ENCODE assay signal across 8 cellular contexts in the genomic region with DNA sequence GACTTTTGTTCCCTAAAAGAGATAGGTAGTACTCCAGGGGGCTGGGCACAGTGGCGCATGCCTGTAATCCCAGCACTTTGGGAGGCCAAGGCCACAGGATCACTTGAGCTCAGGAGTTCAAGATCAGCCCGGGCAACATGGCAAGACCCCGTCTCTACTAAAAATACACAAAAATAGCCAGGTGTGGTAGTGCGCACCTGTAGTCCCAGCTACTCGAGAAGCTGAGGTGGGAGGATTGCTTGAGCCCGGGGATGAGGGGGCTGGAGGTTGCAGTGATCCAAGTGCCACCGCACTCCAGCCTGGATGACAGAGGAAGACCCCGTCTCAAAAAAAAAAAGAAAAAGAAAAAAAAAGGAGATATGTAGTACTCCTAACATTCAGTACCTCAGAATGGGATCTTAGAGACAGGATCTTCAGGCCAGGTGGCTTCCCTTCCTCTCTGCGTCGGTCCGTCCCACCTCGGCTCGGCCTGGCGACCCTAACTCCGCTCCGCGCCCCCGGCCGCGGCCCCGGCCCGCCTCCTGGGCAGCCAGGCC.
A peak's percentile ranks its signal among the peaks of the same experiment; 100 is the strongest.
DNase-seq lines count a peak whose midpoint lies in the region; ATAC-seq, FAIRE-seq and TF ChIP-seq lines count a peak whose summit lies in the region.

No MANE protein-coding gene starts in this region.

- peak overlapping the region; percentile 68 for H3K27ac Mint-ChIP-seq in activated naive CD8-positive, alpha-beta T cell treated with anti-CD3 and anti-CD28 coated beads, Interleukin-2, amount 50 U/mL, for 24 hours

- POLR2A ChIA-PET in HepG2 (lab: Yijun Ruan, JAX) = interaction anchor here (1.3 kb wide), 1 partner anchor 32 kb away, joined by 4 read pairs; no protein-coding TSS in a partner anchor

- TF ChIP-seq POLR2A in HepG2 (IDR thresholded peaks at IDR 0.05; ENCODE audit: insufficient read depth in 1 of 2, low read depth in 2 of 2, low read length in 2 of 2) (no peak), transverse colon (IDR thresholded peaks at IDR 0.05) (no peak)

- DNase-seq in SIG-M5 treated with dmso at 0.1 percent for 504 hours (lab: John Stamatoyannopoulos, UW; ENCODE audit: unreplicated experiment) (peak; percentile 19), SIG-M5 (lab: John Stamatoyannopoulos, UW) (no peak), HepG2 (ENCODE audit: low spot score) (no peak), transverse colon (peak; percentile 11), NOMO-1 treated with DMSO at 0.1 percent for 48 hours (lab: John Stamatoyannopoulos, UW; ENCODE audit: unreplicated experiment) (no peak), ACHN (no peak)
- DNase-seq in activated naive CD8-positive, alpha-beta T cell treated with anti-CD3 and anti-CD28 coated beads, Interleukin-2, amount 50 U/mL, for 24 hours = no peak

- H3K9me3 Mint-ChIP-seq in activated naive CD8-positive, alpha-beta T cell treated with anti-CD3 and anti-CD28 coated beads, Interleukin-2, amount 50 U/mL, for 24 hours = no peaks in the 10 kb centered on the region

- ATAC-seq in HG03432 (IDR thresholded peaks at IDR 0.05; ENCODE audit: unreplicated experiment) (peak; percentile 23), HepG2 (peak; percentile 40)
- ATAC-seq in activated naive CD8-positive, alpha-beta T cell treated with anti-CD3 and anti-CD28 coated beads, Interleukin-2, amount 50 U/mL, for 24 hours = peak; percentile 7

- no peak for TF ChIP-seq RAD21 in HepG2 (CRISPR knock-in tag; IDR thresholded peaks at IDR 0.05)

- H3K27me3 Mint-ChIP-seq in activated naive CD8-positive, alpha-beta T cell treated with anti-CD3 and anti-CD28 coated beads, Interleukin-2, amount 50 U/mL, for 24 hours = no peaks in the 10 kb centered on the region

- in situ Hi-C loops in HepG2 (cut with HindIII; ENCODE audit: extremely low pct_ligation_motif_present, low pct_unique_long_range_greater_than_20kb) (no loop called here), transverse colon (cut with MboI; ENCODE audit: low pct_ligation_motif_present in 1 of 4, low pct_unique_long_range_greater_than_20kb in 1 of 4, low sequenced_read_pairs in 3 of 4) (loop anchor here in 1 of 4 donors (5.0 kb wide), 1 partner anchor 887 kb away; no protein-coding TSS in a partner anchor), ACHN (cut with HindIII; ENCODE audit: low pct_ligation_motif_present, low pct_unique_long_range_greater_than_20kb, low sequenced_read_pairs) (no loop called here)

- peak overlapping the region; percentile 82 for H3K9ac ChIP-seq in HepG2 (ENCODE audit: insufficient read depth, low read depth, low read length)

- peaks cover 21% of the 10 kb centered on the region for H3K4me1 ChIP-seq in HepG2 (ENCODE audit: insufficient read depth, low read length)
- H3K4me1 ChIP-seq in transverse colon = peaks cover 8 to 30% (median 14%) of the 10 kb centered on the region in 4 donors

- peaks cover 8% of the 10 kb centered on the region for H3K79me2 ChIP-seq in HepG2 (ENCODE audit: insufficient read depth, low read length)

- peak overlapping the region; percentile 39 for H2AFZ ChIP-seq in HepG2 (ENCODE audit: low read length)

- no peaks in the 10 kb centered on the region for H4K20me1 ChIP-seq in HepG2 (ENCODE audit: insufficient read depth, low read length)

- H3K36me3 ChIP-seq in HepG2 (replicated peaks in 1 of 2; ENCODE audit: control insufficient read depth in 1 of 2, insufficient read depth in 2 of 2, low read length in 2 of 2) (0 out of 5 replicates have a peak, but pooled peaks cover 0 to 3% of the 10 kb centered on the region in 2 experiments), transverse colon (no peaks in the 10 kb centered on the region)

- peaks cover 2% of the 10 kb centered on the region for H3K36me3 Mint-ChIP-seq in activated naive CD8-positive, alpha-beta T cell treated with anti-CD3 and anti-CD28 coated beads, Interleukin-2, amount 50 U/mL, for 24 hours (ENCODE audit: low read depth)

- peak overlapping the region; percentile 77 to 91 (median 88) for H3K4me3 ChIP-seq in HepG2 (replicated peaks in 1 of 3; ENCODE audit: insufficient read depth in 1 of 3, low read depth in 2 of 3, low read length in 3 of 3)
- H3K4me3 ChIP-seq in transverse colon = peak overlapping the region; percentile 63 to 99 (median 93)

- H3K27me3 ChIP-seq in HepG2 (ENCODE audit: control insufficient read depth in 1 of 2, insufficient read depth in 2 of 2, low read length in 2 of 2) = no peaks in the 10 kb centered on the region; a peak in 1 of 5 replicates
- H3K27me3 ChIP-seq in transverse colon = no peaks in the 10 kb centered on the region

- H3K4me1 Mint-ChIP-seq in activated naive CD8-positive, alpha-beta T cell treated with anti-CD3 and anti-CD28 coated beads, Interleukin-2, amount 50 U/mL, for 24 hours = peaks cover 24% of the 10 kb centered on the region

- TSS peak; percentile 67 for BruUV-seq in HepG2 (replicated peaks; lab: Mats Ljungman, UMichigan)

- TF ChIP-seq EP300 in HepG2 (IDR thresholded peaks at IDR 0.05; ENCODE audit: low read depth in 2 of 2, low read length in 2 of 2) (no peak), HepG2 (CRISPR knock-in tag; IDR thresholded peaks at IDR 0.05; ENCODE audit: borderline replicate concordance) (no peak), transverse colon (IDR thresholded peaks at IDR 0.05; ENCODE audit: low read depth) (no peak)

- no peak for TF ChIP-seq CTCF in HepG2 (CRISPR knock-in tag; IDR thresholded peaks at IDR 0.05)
- TF ChIP-seq CTCF in transverse colon (IDR thresholded peaks at IDR 0.05) = no peak

- peak overlapping the region; percentile 31 for H3K27ac ChIP-seq in HepG2 (ENCODE audit: extremely low read length, insufficient read depth, low read length)
- H3K27ac ChIP-seq in transverse colon = peak overlapping the region; percentile 86 to 90 (median 88)

- H3K9me3 ChIP-seq in HepG2 (ENCODE audit: low read length) = no peaks in the 10 kb centered on the region
- no peaks in the 10 kb centered on the region for H3K9me3 ChIP-seq in transverse colon

- peak overlapping the region; percentile 91 for H3K4me2 ChIP-seq in HepG2 (ENCODE audit: low read depth, low read length)

- CTCF ChIA-PET in HepG2 (lab: Yijun Ruan, JAX; ENCODE audit: low intra/inter-chr PET ratio, low total read pairs) = no interaction called here

- FAIRE-seq in HepG2 (lab: Jason Lieb, UNC) = no peak

- peak overlapping the region; percentile 100 for H3K4me3 Mint-ChIP-seq in activated naive CD8-positive, alpha-beta T cell treated with anti-CD3 and anti-CD28 coated beads, Interleukin-2, amount 50 U/mL, for 24 hours

- intact Hi-C loops in HepG2 (cut with micrococcal nuclease; ENCODE audit: unreplicated experiment) = no loop called here
- intact Hi-C loops in transverse colon (cut with DNase I; ENCODE audit: low total_unique reads) = no loop called here

- WGBS in HepG2 (ENCODE audit: low lambda C conversion rate) = 7% methylated on average over 13 of the region's 22 CpGs
- 0 to 4% methylated on average over 3 to 22 of the region's 22 CpGs for WGBS in transverse colon (ENCODE audit: low coverage in 1 of 2), 2 donors

TF ChIP-seq in HepG2, 621 proteins besides CTCF, POLR2A, EP300 and RAD21 (continues in another document):
- TF ChIP-seq ZNF607 (CRISPR knock-in tag; IDR thresholded peaks at IDR 0.05; ENCODE audit: borderline replicate concordance) (peak; percentile 10; the same call in 1 of the 2 replicates), MTA1 (CRISPR knock-in tag; IDR thresholded peaks at IDR 0.05; ENCODE audit: borderline replicate concordance) (no peak), ZBTB20 (CRISPR knock-in tag; IDR thresholded peaks at IDR 0.05; ENCODE audit: borderline replicate concordance, low read depth) (peak; percentile 18; the same call in 1 of the 2 replicates), ZNF17 (CRISPR knock-in tag; IDR thresholded peaks at IDR 0.05) (no peak), ZNF10 (CRISPR knock-in tag; IDR thresholded peaks at IDR 0.05; ENCODE audit: borderline replicate concordance, low read depth) (no peak), ZNF605 (CRISPR knock-in tag; IDR thresholded peaks at IDR 0.05) (peak; percentile 3; the same call in 1 of the 2 replicates), ZNF121 (CRISPR knock-in tag; IDR thresholded peaks at IDR 0.05) (peak; percentile 56; the same call in 1 of the 2 replicates), NR0B2 (CRISPR knock-in tag; IDR thresholded peaks at IDR 0.05) (0 out of 2 replicates have a peak, but pooled peaks have one; percentile 21), NKX3-1 (CRISPR knock-in tag; IDR thresholded peaks at IDR 0.05) (0 out of 2 replicates have a peak, but pooled peaks have one; percentile 14), ZNF234 (CRISPR knock-in tag; conservative IDR thresholded peaks at IDR 0.05) (0 out of 2 replicates have a peak, but pooled peaks have one; percentile 31), GATAD2A (CRISPR knock-in tag; IDR thresholded peaks at IDR 0.05) (0 out of 2 replicates have a peak, but pooled peaks have one; percentile 14), RNF2 (conservative IDR thresholded peaks at IDR 0.05; ENCODE audit: low read depth) (no peak), ZNF276 (CRISPR knock-in tag; IDR thresholded peaks at IDR 0.05; ENCODE audit: low read depth) (0 out of 2 replicates have a peak, but pooled peaks have one; percentile 4), HNF4A (CRISPR knock-in tag; IDR thresholded peaks at IDR 0.05) (peak; percentile 43; the same call in 1 of the 2 replicates), ARID2 (CRISPR knock-in tag; IDR thresholded peaks at IDR 0.05; ENCODE audit: borderline replicate concordance) (0 out of 2 replicates have a peak, but pooled peaks have one; percentile 52)

Comparison
In these comparisons a context has a peak if more than half of its experiments do, and no peak if none do; other contexts are left out.
1. DNase-seq: peak in SIG-M5 treated with dmso at 0.1 percent for 504 hours (single experiment) and transverse colon (single experiment); none in SIG-M5 (single experiment), activated naive CD8-positive, alpha-beta T cell treated with anti-CD3 and anti-CD28 coated beads, Interleukin-2, amount 50 U/mL, for 24 hours (single experiment), HepG2 (single experiment), NOMO-1 treated with DMSO at 0.1 percent for 48 hours (single experiment) and ACHN (single experiment).
2. Peak in every context shown above with its lines, with median percentiles within 50 percentile points of each other: ATAC-seq.